Comparison of ENCODE assay signal across 2 cellular contexts in the genomic region with DNA sequence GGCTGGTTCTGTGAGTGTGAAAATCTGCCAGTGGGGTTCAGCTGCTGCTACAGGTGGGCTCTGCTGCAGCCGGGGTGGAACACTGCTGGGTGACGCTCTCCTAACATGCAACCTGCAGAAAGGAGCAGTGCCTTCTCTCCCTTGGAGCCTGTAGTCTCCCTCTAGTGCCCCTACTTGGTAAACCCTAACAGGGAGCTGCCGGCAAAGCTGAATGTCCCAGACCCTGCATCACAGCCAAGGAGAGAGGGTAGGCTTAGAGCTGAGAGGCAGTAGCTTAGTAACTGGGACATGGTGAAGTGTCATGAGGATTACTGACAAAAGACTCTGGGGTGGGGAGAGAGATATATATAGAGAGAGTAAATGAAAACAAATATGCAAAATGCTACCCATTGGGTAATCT.
TF ChIP-seq lines count a peak whose summit lies in the region.

No MANE protein-coding gene starts in this region.

TF ChIP-seq in HEK293T, 16 proteins besides CTCF, POLR2A, EP300 and RAD21:
- no peak for TF ChIP-seq ELF4 (IDR thresholded peaks at IDR 0.05)
- no peak for TF ChIP-seq LEF1 (IDR thresholded peaks at IDR 0.05; ENCODE audit: borderline replicate concordance)
- TF ChIP-seq, protein P1, sequence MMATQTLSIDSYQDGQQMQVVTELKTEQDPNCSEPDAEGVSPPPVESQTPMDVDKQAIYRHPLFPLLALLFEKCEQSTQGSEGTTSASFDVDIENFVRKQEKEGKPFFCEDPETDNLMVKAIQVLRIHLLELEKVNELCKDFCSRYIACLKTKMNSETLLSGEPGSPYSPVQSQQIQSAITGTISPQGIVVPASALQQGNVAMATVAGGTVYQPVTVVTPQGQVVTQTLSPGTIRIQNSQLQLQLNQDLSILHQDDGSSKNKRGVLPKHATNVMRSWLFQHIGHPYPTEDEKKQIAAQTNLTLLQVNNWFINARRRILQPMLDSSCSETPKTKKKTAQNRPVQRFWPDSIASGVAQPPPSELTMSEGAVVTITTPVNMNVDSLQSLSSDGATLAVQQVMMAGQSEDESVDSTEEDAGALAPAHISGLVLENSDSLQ (IDR thresholded peaks at IDR 0.05) = no peak
- no peak for TF ChIP-seq FOXK2 (IDR thresholded peaks at IDR 0.05)
- TF ChIP-seq TARDBP (IDR thresholded peaks at IDR 0.05) = no peak
- TF ChIP-seq SUZ12 (IDR thresholded peaks at IDR 0.05) = no peak
- TF ChIP-seq CTBP1 (IDR thresholded peaks at IDR 0.05; ENCODE audit: borderline replicate concordance) = no peak
- no peak for TF ChIP-seq FOXA1 (IDR thresholded peaks at IDR 0.05)
- TF ChIP-seq HDGF (IDR thresholded peaks at IDR 0.05; ENCODE audit: borderline replicate concordance) = no peak
- TF ChIP-seq L3MBTL2 (conservative IDR thresholded peaks at IDR 0.05) = no peak
- no peak for TF ChIP-seq ARNT (IDR thresholded peaks at IDR 0.05)
- no peak for TF ChIP-seq SP1 (IDR thresholded peaks at IDR 0.05)
- TF ChIP-seq FOXM1 (IDR thresholded peaks at IDR 0.05; ENCODE audit: borderline replicate concordance) = no peak
- TF ChIP-seq ZNF384 (IDR thresholded peaks at IDR 0.05) = no peak
- TF ChIP-seq BHLHE40 (IDR thresholded peaks at IDR 0.05; ENCODE audit: borderline replicate concordance) = no peak
- TF ChIP-seq NFRKB (IDR thresholded peaks at IDR 0.05) = no peak

TF ChIP-seq in K562, 482 proteins besides CTCF, POLR2A, EP300 and RAD21:
- TF ChIP-seq SRSF9 (IDR thresholded peaks at IDR 0.05; ENCODE audit: borderline replicate concordance, low read depth, low read length) = no peak
- TF ChIP-seq KLF1 (tag; IDR thresholded peaks at IDR 0.05) = no peak
- no peak for TF ChIP-seq NCOA1 (IDR thresholded peaks at IDR 0.05; ENCODE audit: low read depth)
